ENCODE assay signal across 1 cellular context in the genomic region with DNA sequence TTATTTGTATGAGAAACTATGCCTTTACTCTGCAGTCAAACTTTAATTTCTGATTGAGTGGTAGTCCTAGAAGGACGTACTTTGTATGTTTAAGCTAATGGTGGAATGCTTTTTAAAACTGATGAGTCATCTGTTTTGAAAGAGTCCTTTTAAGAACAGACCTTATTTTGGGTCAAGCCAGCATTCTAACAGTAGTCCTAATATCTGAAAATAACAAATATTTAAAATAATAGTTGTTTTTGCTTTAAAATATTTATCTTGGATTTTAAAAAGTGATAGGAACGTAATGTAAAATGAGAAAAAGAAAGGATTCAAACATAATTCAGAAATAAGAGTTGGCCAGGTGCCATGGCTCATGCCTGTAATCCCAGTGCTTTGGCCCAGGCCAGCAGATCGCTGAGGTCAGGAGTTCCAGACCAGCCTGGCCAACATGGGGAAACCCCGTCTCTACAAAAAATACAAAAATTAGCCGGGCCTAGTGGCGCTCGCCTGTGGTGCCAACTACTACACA.
TF ChIP-seq lines count a peak whose summit lies in the region.

No MANE protein-coding gene starts in this region.

TF ChIP-seq in K562, 482 proteins besides CTCF, POLR2A, EP300 and RAD21 (continued from another document and continues in another):
- TF ChIP-seq, protein P1, sequence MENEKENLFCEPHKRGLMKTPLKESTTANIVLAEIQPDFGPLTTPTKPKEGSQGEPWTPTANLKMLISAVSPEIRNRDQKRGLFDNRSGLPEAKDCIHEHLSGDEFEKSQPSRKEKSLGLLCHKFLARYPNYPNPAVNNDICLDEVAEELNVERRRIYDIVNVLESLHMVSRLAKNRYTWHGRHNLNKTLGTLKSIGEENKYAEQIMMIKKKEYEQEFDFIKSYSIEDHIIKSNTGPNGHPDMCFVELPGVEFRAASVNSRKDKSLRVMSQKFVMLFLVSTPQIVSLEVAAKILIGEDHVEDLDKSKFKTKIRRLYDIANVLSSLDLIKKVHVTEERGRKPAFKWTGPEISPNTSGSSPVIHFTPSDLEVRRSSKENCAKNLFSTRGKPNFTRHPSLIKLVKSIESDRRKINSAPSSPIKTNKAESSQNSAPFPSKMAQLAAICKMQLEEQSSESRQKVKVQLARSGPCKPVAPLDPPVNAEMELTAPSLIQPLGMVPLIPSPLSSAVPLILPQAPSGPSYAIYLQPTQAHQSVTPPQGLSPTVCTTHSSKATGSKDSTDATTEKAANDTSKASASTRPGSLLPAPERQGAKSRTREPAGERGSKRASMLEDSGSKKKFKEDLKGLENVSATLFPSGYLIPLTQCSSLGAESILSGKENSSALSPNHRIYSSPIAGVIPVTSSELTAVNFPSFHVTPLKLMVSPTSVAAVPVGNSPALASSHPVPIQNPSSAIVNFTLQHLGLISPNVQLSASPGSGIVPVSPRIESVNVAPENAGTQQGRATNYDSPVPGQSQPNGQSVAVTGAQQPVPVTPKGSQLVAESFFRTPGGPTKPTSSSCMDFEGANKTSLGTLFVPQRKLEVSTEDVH (IDR thresholded peaks at IDR 0.05; ENCODE audit: low read depth, partially characterized antibody), result no peak
- TF ChIP-seq, protein P2, sequence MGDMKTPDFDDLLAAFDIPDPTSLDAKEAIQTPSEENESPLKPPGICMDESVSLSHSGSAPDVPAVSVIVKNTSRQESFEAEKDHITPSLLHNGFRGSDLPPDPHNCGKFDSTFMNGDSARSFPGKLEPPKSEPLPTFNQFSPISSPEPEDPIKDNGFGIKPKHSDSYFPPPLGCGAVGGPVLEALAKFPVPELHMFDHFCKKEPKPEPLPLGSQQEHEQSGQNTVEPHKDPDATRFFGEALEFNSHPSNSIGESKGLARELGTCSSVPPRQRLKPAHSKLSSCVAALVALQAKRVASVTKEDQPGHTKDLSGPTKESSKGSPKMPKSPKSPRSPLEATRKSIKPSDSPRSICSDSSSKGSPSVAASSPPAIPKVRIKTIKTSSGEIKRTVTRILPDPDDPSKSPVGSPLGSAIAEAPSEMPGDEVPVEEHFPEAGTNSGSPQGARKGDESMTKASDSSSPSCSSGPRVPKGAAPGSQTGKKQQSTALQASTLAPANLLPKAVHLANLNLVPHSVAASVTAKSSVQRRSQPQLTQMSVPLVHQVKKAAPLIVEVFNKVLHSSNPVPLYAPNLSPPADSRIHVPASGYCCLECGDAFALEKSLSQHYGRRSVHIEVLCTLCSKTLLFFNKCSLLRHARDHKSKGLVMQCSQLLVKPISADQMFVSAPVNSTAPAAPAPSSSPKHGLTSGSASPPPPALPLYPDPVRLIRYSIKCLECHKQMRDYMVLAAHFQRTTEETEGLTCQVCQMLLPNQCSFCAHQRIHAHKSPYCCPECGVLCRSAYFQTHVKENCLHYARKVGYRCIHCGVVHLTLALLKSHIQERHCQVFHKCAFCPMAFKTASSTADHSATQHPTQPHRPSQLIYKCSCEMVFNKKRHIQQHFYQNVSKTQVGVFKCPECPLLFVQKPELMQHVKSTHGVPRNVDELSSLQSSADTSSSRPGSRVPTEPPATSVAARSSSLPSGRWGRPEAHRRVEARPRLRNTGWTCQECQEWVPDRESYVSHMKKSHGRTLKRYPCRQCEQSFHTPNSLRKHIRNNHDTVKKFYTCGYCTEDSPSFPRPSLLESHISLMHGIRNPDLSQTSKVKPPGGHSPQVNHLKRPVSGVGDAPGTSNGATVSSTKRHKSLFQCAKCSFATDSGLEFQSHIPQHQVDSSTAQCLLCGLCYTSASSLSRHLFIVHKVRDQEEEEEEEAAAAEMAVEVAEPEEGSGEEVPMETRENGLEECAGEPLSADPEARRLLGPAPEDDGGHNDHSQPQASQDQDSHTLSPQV (IDR thresholded peaks at IDR 0.05), result no peak
- TF ChIP-seq TEAD2 (tag; IDR thresholded peaks at IDR 0.05) (no peak), ZBTB17 (CRISPR knock-in tag; IDR thresholded peaks at IDR 0.05) (no peak), FOXP1 (CRISPR knock-in tag; IDR thresholded peaks at IDR 0.05) (no peak), TCF7L2 (IDR thresholded peaks at IDR 0.05; ENCODE audit: low read depth, low read length) (no peak), ETV6 (IDR thresholded peaks at IDR 0.05; ENCODE audit: borderline replicate concordance in 1 of 2, low read depth in 2 of 2, low read length in 1 of 2) (no peak), ETV6 (CRISPR knock-in tag; IDR thresholded peaks at IDR 0.05; ENCODE audit: borderline replicate concordance) (no peak), ZNF311 (CRISPR knock-in tag; IDR thresholded peaks at IDR 0.05) (no peak), HNRNPK (IDR thresholded peaks at IDR 0.05; ENCODE audit: low read depth, low read length, poor library complexity, severe bottlenecking) (no peak), MYBL2 (IDR thresholded peaks at IDR 0.05; ENCODE audit: low read depth) (no peak), MYBL2 (CRISPR knock-in tag; IDR thresholded peaks at IDR 0.05; ENCODE audit: borderline replicate concordance) (no peak), NCOR1 (IDR thresholded peaks at IDR 0.05) (no peak), SNIP1 (IDR thresholded peaks at IDR 0.05; ENCODE audit: low read depth) (no peak), MAFG (tag; conservative IDR thresholded peaks at IDR 0.05) (peak; percentile 99), CBFA2T2 (conservative IDR thresholded peaks at IDR 0.05) (no peak), XRCC3 (IDR thresholded peaks at IDR 0.05) (no peak), SMAD1 (IDR thresholded peaks at IDR 0.05; ENCODE audit: low read depth, low read length, partially characterized antibody) (no peak), NFIX (CRISPR knock-in tag; IDR thresholded peaks at IDR 0.05; ENCODE audit: low read depth) (peak; percentile 49; the same call in 1 of the 2 replicates), SMAD3 (CRISPR knock-in tag; conservative IDR thresholded peaks at IDR 0.05) (no peak), SRSF9 (IDR thresholded peaks at IDR 0.05; ENCODE audit: borderline replicate concordance, low read depth, low read length) (no peak), DACH1 (IDR thresholded peaks at IDR 0.05; ENCODE audit: partially characterized antibody) (no peak), ZNF133 (CRISPR knock-in tag; IDR thresholded peaks at IDR 0.05) (no peak), CBX5 (IDR thresholded peaks at IDR 0.05; ENCODE audit: borderline replicate concordance, low read depth) (no peak), IRF2 (CRISPR knock-in tag; IDR thresholded peaks at IDR 0.05) (no peak), KLF1 (tag; IDR thresholded peaks at IDR 0.05) (no peak), KLF16 (IDR thresholded peaks at IDR 0.05) (no peak), SMAD4 (CRISPR knock-in tag; conservative IDR thresholded peaks at IDR 0.05) (0 out of 2 replicates have a peak, but pooled peaks have one; percentile 46), RBM25 (IDR thresholded peaks at IDR 0.05; ENCODE audit: low read depth, low read length, severe bottlenecking) (no peak), ZSCAN32 (CRISPR knock-in tag; IDR thresholded peaks at IDR 0.05) (no peak), ZFP30 (CRISPR knock-in tag; IDR thresholded peaks at IDR 0.05; ENCODE audit: borderline replicate concordance) (no peak), NFIC (IDR thresholded peaks at IDR 0.05) (peak; percentile 97), ZBTB1 (CRISPR knock-in tag; IDR thresholded peaks at IDR 0.05; ENCODE audit: borderline replicate concordance, low read depth) (no peak), SOX6 (IDR thresholded peaks at IDR 0.05) (no peak), YY1 (IDR thresholded peaks at IDR 0.05; ENCODE audit: borderline replicate concordance in 1 of 3, control insufficient read depth in 1 of 3, extremely low read depth in 1 of 3, insufficient read depth in 3 of 3, insufficient read length in 1 of 3, insufficient replicate concordance in 2 of 3, low read depth in 1 of 3, low read length in 2 of 3) (no peak), STAT5A (IDR thresholded peaks at IDR 0.05; ENCODE audit: borderline replicate concordance, low read length) (no peak), FOXA1 (IDR thresholded peaks at IDR 0.05; ENCODE audit: borderline replicate concordance) (no peak), BCOR (IDR thresholded peaks at IDR 0.05) (no peak), HOXB6 (CRISPR knock-in tag; IDR thresholded peaks at IDR 0.05; ENCODE audit: borderline replicate concordance) (no peak), ATF1 (CRISPR knock-in tag; IDR thresholded peaks at IDR 0.05) (no peak), ATF1 (tag; IDR thresholded peaks at IDR 0.05) (no peak)
- TF ChIP-seq, protein P3, sequence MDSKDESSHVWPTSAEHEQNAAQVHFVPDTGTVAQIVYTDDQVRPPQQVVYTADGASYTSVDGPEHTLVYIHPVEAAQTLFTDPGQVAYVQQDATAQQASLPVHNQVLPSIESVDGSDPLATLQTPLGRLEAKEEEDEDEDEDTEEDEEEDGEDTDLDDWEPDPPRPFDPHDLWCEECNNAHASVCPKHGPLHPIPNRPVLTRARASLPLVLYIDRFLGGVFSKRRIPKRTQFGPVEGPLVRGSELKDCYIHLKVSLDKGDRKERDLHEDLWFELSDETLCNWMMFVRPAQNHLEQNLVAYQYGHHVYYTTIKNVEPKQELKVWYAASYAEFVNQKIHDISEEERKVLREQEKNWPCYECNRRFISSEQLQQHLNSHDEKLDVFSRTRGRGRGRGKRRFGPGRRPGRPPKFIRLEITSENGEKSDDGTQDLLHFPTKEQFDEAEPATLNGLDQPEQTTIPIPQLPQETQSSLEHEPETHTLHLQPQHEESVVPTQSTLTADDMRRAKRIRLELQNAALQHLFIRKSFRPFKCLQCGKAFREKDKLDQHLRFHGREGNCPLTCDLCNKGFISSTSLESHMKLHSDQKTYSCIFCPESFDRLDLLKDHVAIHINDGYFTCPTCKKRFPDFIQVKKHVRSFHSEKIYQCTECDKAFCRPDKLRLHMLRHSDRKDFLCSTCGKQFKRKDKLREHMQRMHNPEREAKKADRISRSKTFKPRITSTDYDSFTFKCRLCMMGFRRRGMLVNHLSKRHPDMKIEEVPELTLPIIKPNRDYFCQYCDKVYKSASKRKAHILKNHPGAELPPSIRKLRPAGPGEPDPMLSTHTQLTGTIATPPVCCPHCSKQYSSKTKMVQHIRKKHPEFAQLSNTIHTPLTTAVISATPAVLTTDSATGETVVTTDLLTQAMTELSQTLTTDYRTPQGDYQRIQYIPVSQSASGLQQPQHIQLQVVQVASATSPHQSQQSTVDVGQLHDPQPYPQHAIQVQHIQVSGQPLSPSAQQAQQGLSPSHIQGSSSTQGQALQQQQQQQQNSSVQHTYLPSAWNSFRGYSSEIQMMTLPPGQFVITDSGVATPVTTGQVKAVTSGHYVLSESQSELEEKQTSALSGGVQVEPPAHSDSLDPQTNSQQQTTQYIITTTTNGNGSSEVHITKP (IDR thresholded peaks at IDR 0.05; ENCODE audit: partially characterized antibody), result peak; percentile 48
- TF ChIP-seq, protein P4, sequence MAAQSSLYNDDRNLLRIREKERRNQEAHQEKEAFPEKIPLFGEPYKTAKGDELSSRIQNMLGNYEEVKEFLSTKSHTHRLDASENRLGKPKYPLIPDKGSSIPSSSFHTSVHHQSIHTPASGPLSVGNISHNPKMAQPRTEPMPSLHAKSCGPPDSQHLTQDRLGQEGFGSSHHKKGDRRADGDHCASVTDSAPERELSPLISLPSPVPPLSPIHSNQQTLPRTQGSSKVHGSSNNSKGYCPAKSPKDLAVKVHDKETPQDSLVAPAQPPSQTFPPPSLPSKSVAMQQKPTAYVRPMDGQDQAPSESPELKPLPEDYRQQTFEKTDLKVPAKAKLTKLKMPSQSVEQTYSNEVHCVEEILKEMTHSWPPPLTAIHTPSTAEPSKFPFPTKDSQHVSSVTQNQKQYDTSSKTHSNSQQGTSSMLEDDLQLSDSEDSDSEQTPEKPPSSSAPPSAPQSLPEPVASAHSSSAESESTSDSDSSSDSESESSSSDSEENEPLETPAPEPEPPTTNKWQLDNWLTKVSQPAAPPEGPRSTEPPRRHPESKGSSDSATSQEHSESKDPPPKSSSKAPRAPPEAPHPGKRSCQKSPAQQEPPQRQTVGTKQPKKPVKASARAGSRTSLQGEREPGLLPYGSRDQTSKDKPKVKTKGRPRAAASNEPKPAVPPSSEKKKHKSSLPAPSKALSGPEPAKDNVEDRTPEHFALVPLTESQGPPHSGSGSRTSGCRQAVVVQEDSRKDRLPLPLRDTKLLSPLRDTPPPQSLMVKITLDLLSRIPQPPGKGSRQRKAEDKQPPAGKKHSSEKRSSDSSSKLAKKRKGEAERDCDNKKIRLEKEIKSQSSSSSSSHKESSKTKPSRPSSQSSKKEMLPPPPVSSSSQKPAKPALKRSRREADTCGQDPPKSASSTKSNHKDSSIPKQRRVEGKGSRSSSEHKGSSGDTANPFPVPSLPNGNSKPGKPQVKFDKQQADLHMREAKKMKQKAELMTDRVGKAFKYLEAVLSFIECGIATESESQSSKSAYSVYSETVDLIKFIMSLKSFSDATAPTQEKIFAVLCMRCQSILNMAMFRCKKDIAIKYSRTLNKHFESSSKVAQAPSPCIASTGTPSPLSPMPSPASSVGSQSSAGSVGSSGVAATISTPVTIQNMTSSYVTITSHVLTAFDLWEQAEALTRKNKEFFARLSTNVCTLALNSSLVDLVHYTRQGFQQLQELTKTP (IDR thresholded peaks at IDR 0.05; ENCODE audit: low read depth in 1 of 2, partially characterized antibody in 2 of 2), result no peak
- TF ChIP-seq, protein P5, sequence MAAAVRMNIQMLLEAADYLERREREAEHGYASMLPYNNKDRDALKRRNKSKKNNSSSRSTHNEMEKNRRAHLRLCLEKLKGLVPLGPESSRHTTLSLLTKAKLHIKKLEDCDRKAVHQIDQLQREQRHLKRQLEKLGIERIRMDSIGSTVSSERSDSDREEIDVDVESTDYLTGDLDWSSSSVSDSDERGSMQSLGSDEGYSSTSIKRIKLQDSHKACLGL (CRISPR knock-in tag; IDR thresholded peaks at IDR 0.05; ENCODE audit: borderline replicate concordance, poor library complexity, severe bottlenecking), result no peak
- TF ChIP-seq, protein P6, sequence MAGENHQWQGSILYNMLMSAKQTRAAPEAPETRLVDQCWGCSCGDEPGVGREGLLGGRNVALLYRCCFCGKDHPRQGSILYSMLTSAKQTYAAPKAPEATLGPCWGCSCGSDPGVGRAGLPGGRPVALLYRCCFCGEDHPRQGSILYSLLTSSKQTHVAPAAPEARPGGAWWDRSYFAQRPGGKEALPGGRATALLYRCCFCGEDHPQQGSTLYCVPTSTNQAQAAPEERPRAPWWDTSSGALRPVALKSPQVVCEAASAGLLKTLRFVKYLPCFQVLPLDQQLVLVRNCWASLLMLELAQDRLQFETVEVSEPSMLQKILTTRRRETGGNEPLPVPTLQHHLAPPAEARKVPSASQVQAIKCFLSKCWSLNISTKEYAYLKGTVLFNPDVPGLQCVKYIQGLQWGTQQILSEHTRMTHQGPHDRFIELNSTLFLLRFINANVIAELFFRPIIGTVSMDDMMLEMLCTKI (IDR thresholded peaks at IDR 0.05; ENCODE audit: partially characterized antibody), result no peak
- TF ChIP-seq, protein P7, sequence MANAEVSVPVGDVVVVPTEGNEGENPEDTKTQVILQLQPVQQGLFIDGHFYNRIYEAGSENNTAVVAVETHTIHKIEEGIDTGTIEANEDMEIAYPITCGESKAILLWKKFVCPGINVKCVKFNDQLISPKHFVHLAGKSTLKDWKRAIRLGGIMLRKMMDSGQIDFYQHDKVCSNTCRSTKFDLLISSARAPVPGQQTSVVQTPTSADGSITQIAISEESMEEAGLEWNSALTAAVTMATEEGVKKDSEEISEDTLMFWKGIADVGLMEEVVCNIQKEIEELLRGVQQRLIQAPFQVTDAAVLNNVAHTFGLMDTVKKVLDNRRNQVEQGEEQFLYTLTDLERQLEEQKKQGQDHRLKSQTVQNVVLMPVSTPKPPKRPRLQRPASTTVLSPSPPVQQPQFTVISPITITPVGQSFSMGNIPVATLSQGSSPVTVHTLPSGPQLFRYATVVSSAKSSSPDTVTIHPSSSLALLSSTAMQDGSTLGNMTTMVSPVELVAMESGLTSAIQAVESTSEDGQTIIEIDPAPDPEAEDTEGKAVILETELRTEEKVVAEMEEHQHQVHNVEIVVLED (CRISPR knock-in tag; IDR thresholded peaks at IDR 0.05), result no peak
